23 cellular contexts compared by ENCODE assay signal in genomic region chr1:200343874-200344273, GRCh38.
"Had no signal": no experiment of that assay in that cellular context is flagged by ENCODE, and none has a peak within 500 bp of the region (broad histone marks: within the 10 kb centered on the region; RNA-seq: fewer than 3 reads in every experiment).

No MANE protein-coding gene starts in this region.

- H3K4me1 Mint-ChIP-seq: central memory CD8-positive, alpha-beta T cell had no signal

- H2AFZ ChIP-seq: hepatocyte had no signal

- H3K4me2 ChIP-seq: hepatocyte had no signal

- H3K36me3 Mint-ChIP-seq: mesothelial cell of epicardium; natural killer cell treated with Interleukin-12 subunit alpha and Interleukin-12 subunit beta and Interleukin-15 and Interleukin-18, amount 100 ng/mL, for 72 hours had no signal

- H3K4me1 ChIP-seq: colonic mucosa, sigmoid colon, spleen, transverse colon, vagina had no signal

- H3K27me3 Mint-ChIP-seq: central memory CD8-positive, alpha-beta T cell had no signal

- H3K4me3 ChIP-seq: colonic mucosa, hepatocyte, sigmoid colon, spleen, transverse colon, vagina had no signal

- ATAC-seq: left cardiac atrium; natural killer cell treated with Interleukin-12 subunit alpha and Interleukin-12 subunit beta and Interleukin-15 and Interleukin-18, amount 100 ng/mL, for 72 hours had no signal

- H3K36me3 ChIP-seq: brain microvascular endothelial cell, colonic mucosa, sigmoid colon, spleen, transverse colon, vagina had no signal

- H3K27me3 ChIP-seq: brain microvascular endothelial cell, colonic mucosa, hepatocyte, sigmoid colon, spleen, transverse colon, vagina had no signal

- H3K27ac Mint-ChIP-seq: endodermal cell; mesothelial cell of epicardium; natural killer cell treated with Interleukin-12 subunit alpha and Interleukin-12 subunit beta and Interleukin-15 and Interleukin-18, amount 100 ng/mL, for 72 hours had no signal

- H3K79me2 ChIP-seq: hepatocyte had no signal

- H3K9me3 ChIP-seq: colonic mucosa, sigmoid colon, spleen, transverse colon, vagina had no signal

- H3K27ac ChIP-seq: brain microvascular endothelial cell, colonic mucosa, epithelial cell of prostate, hepatocyte, sigmoid colon, spleen, transverse colon, vagina had no signal

- DNase-seq: activated CD4-positive, alpha-beta T cell treated with anti-CD3 and anti-CD28 coated beads, Interleukin-2, amount 50 U/mL, for 4 hours; activated effector memory CD4-positive, alpha-beta T cell treated with anti-CD3 and anti-CD28 coated beads, Interleukin-2, amount 50 U/mL, for 16 hours; activated T-cell treated with anti-CD3 and anti-CD28 coated beads, Interleukin-2, amount 50 U/mL, for 4 hours; aorta; brain microvascular endothelial cell; colonic mucosa; endodermal cell; foreskin fibroblast; left cardiac atrium; nucleus accumbens; posterior cingulate gyrus; sigmoid colon; spleen; stimulated activated CD8-positive, alpha-beta memory T cell treated with anti-CD3 and anti-CD28 coated beads, Interleukin-4, amount 100 ng/mL, for 48 hours; stimulated activated naive CD4-positive, alpha-beta T cell treated with Interleukin-2 at 50 U/mL for 16 hours; T1000; transverse colon had no signal

- H3K4me3 Mint-ChIP-seq: activated T-cell treated with anti-CD3 and anti-CD28 coated beads, Interleukin-2, amount 50 U/mL, for 4 hours; central memory CD8-positive, alpha-beta T cell; endodermal cell; mesothelial cell of epicardium; natural killer cell treated with Interleukin-12 subunit alpha and Interleukin-12 subunit beta and Interleukin-15 and Interleukin-18, amount 100 ng/mL, for 72 hours had no signal

- H3K9me3 Mint-ChIP-seq: activated T-cell treated with anti-CD3 and anti-CD28 coated beads, Interleukin-2, amount 50 U/mL, for 4 hours; central memory CD8-positive, alpha-beta T cell; endodermal cell; mesothelial cell of epicardium; natural killer cell treated with Interleukin-12 subunit alpha and Interleukin-12 subunit beta and Interleukin-15 and Interleukin-18, amount 100 ng/mL, for 72 hours had no signal
